Comparison of ENCODE assay signal across 11 cellular contexts in the genomic region with DNA sequence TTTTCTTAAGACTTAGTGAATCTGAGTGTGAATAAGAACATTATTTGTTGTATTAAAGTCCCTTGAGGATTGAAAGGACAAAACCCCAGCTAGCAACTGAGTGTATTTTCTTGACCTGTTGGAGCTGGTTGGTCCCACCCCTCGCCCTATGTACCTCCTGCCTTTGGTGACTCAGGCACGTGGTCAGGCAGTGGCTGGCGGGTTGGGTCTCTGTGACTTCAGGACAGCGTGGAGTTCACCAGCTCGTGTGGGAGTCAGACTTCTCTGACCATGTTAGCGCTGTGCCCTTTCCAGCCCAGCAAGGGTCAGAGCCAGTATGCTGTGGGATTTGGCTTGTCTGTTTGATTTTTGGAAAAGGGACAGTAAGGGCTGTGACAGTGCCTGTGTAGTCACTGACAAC.
DNase-seq lines count a peak whose midpoint lies in the region; ATAC-seq, FAIRE-seq and TF ChIP-seq lines count a peak whose summit lies in the region.
"Had no signal": no experiment of that assay in that cellular context is flagged by ENCODE, and none has a peak within 500 bp of the region (broad histone marks: within the 10 kb centered on the region; RNA-seq: fewer than 3 reads in every experiment).

No MANE protein-coding gene starts in this region.

- H3K9me3 ChIP-seq in K562 (replicated peaks; ENCODE audit: control insufficient read depth, insufficient read depth, low read depth, low read length) (no peaks in the 10 kb centered on the region), HepG2 (ENCODE audit: low read length) (no peaks in the 10 kb centered on the region), transverse colon (no peaks in the 10 kb centered on the region)

- H4K20me1 ChIP-seq in K562 (replicated peaks; ENCODE audit: control insufficient read depth, insufficient read depth, low read length) (no peaks in the 10 kb centered on the region), HepG2 (ENCODE audit: insufficient read depth, low read length) (peaks cover 2% of the 10 kb centered on the region; the same call in 1 of the 2 replicates)

- peak; percentile 69 for ATAC-seq in activated CD4-positive, alpha-beta T cell treated with anti-CD3 and anti-CD28 coated beads for 36 hours
- ATAC-seq in K562, result peak; percentile 64
- ATAC-seq in HepG2, result peak; percentile 63
- no peak for ATAC-seq in GM21526 (IDR thresholded peaks at IDR 0.05; ENCODE audit: low FRiP score, unreplicated experiment)
- ATAC-seq: GM23338 had no signal

- DNase-seq in activated CD4-positive, alpha-beta T cell treated with anti-CD3 and anti-CD28 coated beads for 36 hours, result peak; percentile 26
- no peak for DNase-seq in activated CD4-positive, alpha-beta T cell treated with anti-CD3 and anti-CD28 coated beads for 4 hours
- DNase-seq in K562 (ENCODE audit: extremely low read depth in 1 of 4, low spot score in 3 of 4) (peak; percentile 46 to 57 (median 50)), HepG2 (ENCODE audit: low spot score) (peak; percentile 40), transverse colon (peak; percentile 47), NCI-H69 (lab: John Stamatoyannopoulos, UW) (no peak)
- DNase-seq in activated CD4-positive, CD25-positive, alpha-beta regulatory T cell (lab: John Stamatoyannopoulos, UW), result no peak
- DNase-seq: 8988T, NCI-H82 had no signal

- H3K4me3 Mint-ChIP-seq in activated CD4-positive, alpha-beta T cell treated with anti-CD3 and anti-CD28 coated beads for 36 hours, result no peak overlapping the region
- H3K4me3 Mint-ChIP-seq: GM23338 had no signal

- CTCF ChIA-PET in activated CD4-positive, alpha-beta T cell treated with anti-CD3 and anti-CD28 coated beads for 36 hours (lab: Charles Lee), result interaction anchor here (0.5 kb wide), 1 partner anchor 147 kb away, joined by 5 read pairs; no protein-coding TSS in a partner anchor
- CTCF ChIA-PET in K562 (lab: Yijun Ruan, JAX; ENCODE audit: low intra/inter-chr PET ratio) (interaction anchor here (0.6 to 1.1 kb wide), 2 partner anchors 142 to 520 kb away, joined by 3 to 4 read pairs; no protein-coding TSS in a partner anchor), HepG2 (lab: Yijun Ruan, JAX; ENCODE audit: low intra/inter-chr PET ratio, low total read pairs) (no interaction called here)

- in situ Hi-C loops in K562 (cut with MboI), result no loop called here
- in situ Hi-C loops in HepG2 (cut with HindIII; ENCODE audit: extremely low pct_ligation_motif_present, low pct_unique_long_range_greater_than_20kb), result no loop called here
- in situ Hi-C loops in transverse colon (cut with MboI; ENCODE audit: low pct_ligation_motif_present in 1 of 4, low pct_unique_long_range_greater_than_20kb in 1 of 4, low sequenced_read_pairs in 3 of 4), result no loop called here

- H3K36me3 ChIP-seq in K562 (ENCODE audit: control insufficient read depth, insufficient read depth, low read length) (peaks cover 88% of the 10 kb centered on the region), HepG2 (replicated peaks in 1 of 2; ENCODE audit: control insufficient read depth in 1 of 2, insufficient read depth in 2 of 2, low read length in 2 of 2) (peaks cover 45 to 85% of the 10 kb centered on the region in 2 experiments), transverse colon (peaks cover 0 to 14% (median 0%) of the 10 kb centered on the region in 4 donors)

- H3K79me2 ChIP-seq in K562 (ENCODE audit: control insufficient read depth, insufficient read depth, low read length), result peaks cover 26% of the 10 kb centered on the region
- no peaks in the 10 kb centered on the region for H3K79me2 ChIP-seq in HepG2 (ENCODE audit: insufficient read depth, low read length)

- no peak overlapping the region for H3K27ac Mint-ChIP-seq in activated CD4-positive, alpha-beta T cell treated with anti-CD3 and anti-CD28 coated beads for 36 hours

- intact Hi-C loops in activated CD4-positive, alpha-beta T cell treated with anti-CD3 and anti-CD28 coated beads for 36 hours (cut with DNase I, micrococcal nuclease), result no loop called here
- intact Hi-C loops in K562 (cut with micrococcal nuclease) (no loop called here), HepG2 (cut with micrococcal nuclease; ENCODE audit: unreplicated experiment) (no loop called here), transverse colon (cut with DNase I; ENCODE audit: low total_unique reads) (no loop called here)

- H3K27me3 Mint-ChIP-seq in activated CD4-positive, alpha-beta T cell treated with anti-CD3 and anti-CD28 coated beads for 36 hours, result no peaks in the 10 kb centered on the region

- WGBS in K562 (ENCODE audit: insufficient coverage, low coverage, missing lambda C conversion rate), result 59% methylated on average over 6 of the region's 6 CpGs
- 83% methylated on average over 6 of the region's 6 CpGs for WGBS in HepG2 (ENCODE audit: low lambda C conversion rate)
- 77% methylated on average over 6 of the region's 6 CpGs; no CpG with 5 or more reads in 1 of the 2 donors for WGBS in transverse colon (ENCODE audit: low coverage in 1 of 2), 2 donors

- TF ChIP-seq EP300 in K562 (IDR thresholded peaks at IDR 0.05; ENCODE audit: low read length), result no peak
- TF ChIP-seq EP300 in HepG2 (IDR thresholded peaks at IDR 0.05; ENCODE audit: low read depth in 2 of 2, low read length in 2 of 2), result no peak
- no peak for TF ChIP-seq EP300 in HepG2 (CRISPR knock-in tag; IDR thresholded peaks at IDR 0.05; ENCODE audit: borderline replicate concordance)
- TF ChIP-seq EP300 in transverse colon (IDR thresholded peaks at IDR 0.05; ENCODE audit: low read depth), result no peak

- H3K27me3 ChIP-seq in K562 (ENCODE audit: control insufficient read depth in 2 of 2, insufficient read depth in 2 of 2, low read length in 2 of 2), result no peaks in the 10 kb centered on the region
- no peaks in the 10 kb centered on the region for H3K27me3 ChIP-seq in HepG2 (ENCODE audit: control insufficient read depth in 1 of 2, insufficient read depth in 2 of 2, low read length in 2 of 2)
- no peaks in the 10 kb centered on the region for H3K27me3 ChIP-seq in transverse colon

- H3K4me2 ChIP-seq in K562 (ENCODE audit: insufficient read depth, low read length) (no peak overlapping the region), HepG2 (ENCODE audit: low read depth, low read length) (no peak overlapping the region)
- H3K4me2 ChIP-seq: GM23338 had no signal

- H2AFZ ChIP-seq in K562 (ENCODE audit: low read depth, low read length) (no peak overlapping the region), HepG2 (ENCODE audit: low read length) (no peak overlapping the region)
- H2AFZ ChIP-seq: GM23338 had no signal

- no peaks in the 10 kb centered on the region for H3K9me3 Mint-ChIP-seq in activated CD4-positive, alpha-beta T cell treated with anti-CD3 and anti-CD28 coated beads for 36 hours (ENCODE audit: low read depth)
- H3K9me3 Mint-ChIP-seq: GM23338 had no signal

- no TSS peak for BruUV-seq in K562 (replicated peaks; lab: Mats Ljungman, UMichigan)
- BruUV-seq in HepG2 (replicated peaks; lab: Mats Ljungman, UMichigan), result no TSS peak

- POLR2A ChIA-PET in activated CD4-positive, alpha-beta T cell treated with anti-CD3 and anti-CD28 coated beads for 36 hours (lab: Charles Lee), result no interaction called here
- POLR2A ChIA-PET in K562 (lab: Yijun Ruan, JAX) (interaction anchor here (1.3 kb wide), 1 partner anchor 16 kb away, joined by 4 read pairs; no protein-coding TSS in a partner anchor), HepG2 (lab: Yijun Ruan, JAX) (no interaction called here)

- H3K4me3 ChIP-seq in K562 (no peak overlapping the region), HepG2 (replicated peaks in 1 of 3; ENCODE audit: insufficient read depth in 1 of 3, low read depth in 2 of 3, low read length in 3 of 3) (no peak overlapping the region), transverse colon (no peak overlapping the region)
- H3K4me3 ChIP-seq: GM23338 had no signal

- H3K27ac ChIP-seq in K562 (ENCODE audit: extremely low read depth, low read depth, low read length) (peak overlapping the region; percentile 18; the same call in 1 of the 3 replicates), HepG2 (ENCODE audit: extremely low read length, insufficient read depth, low read length) (peak overlapping the region; percentile 28), transverse colon (peak overlapping the region in 1 of 4 donors; percentile 22)

- H3K4me1 ChIP-seq in K562 (replicated peaks in 1 of 2; ENCODE audit: control insufficient read depth in 2 of 2, insufficient read depth in 2 of 2, low read length in 2 of 2) (peaks cover 11 to 16% of the 10 kb centered on the region in 2 experiments), HepG2 (ENCODE audit: insufficient read depth, low read length) (peaks cover 41% of the 10 kb centered on the region), transverse colon (peaks cover 0 to 8% (median 0%) of the 10 kb centered on the region in 4 donors)

- no peak for TF ChIP-seq RAD21 in K562 (CRISPR knock-in tag; conservative IDR thresholded peaks at IDR 0.05 in 1 of 2, IDR thresholded peaks at IDR 0.05 in 1 of 2)
- no peak for TF ChIP-seq RAD21 in HepG2 (CRISPR knock-in tag; IDR thresholded peaks at IDR 0.05)

- H3K9ac ChIP-seq in K562 (ENCODE audit: insufficient read depth in 1 of 2, low read depth in 2 of 2, low read length in 2 of 2) (peak overlapping the region in 1 of 2 experiments; percentile 68; a peak in 1 of 4 replicates), HepG2 (ENCODE audit: insufficient read depth, low read depth, low read length) (no peak overlapping the region)

- FAIRE-seq in K562 (lab: Jason Lieb, UNC), result peak; percentile 26
- no peak for FAIRE-seq in HepG2 (lab: Jason Lieb, UNC)

- peaks cover 22% of the 10 kb centered on the region for H3K36me3 Mint-ChIP-seq in activated CD4-positive, alpha-beta T cell treated with anti-CD3 and anti-CD28 coated beads for 36 hours (ENCODE audit: low read depth)

- no peaks in the 10 kb centered on the region for H3K4me1 Mint-ChIP-seq in activated CD4-positive, alpha-beta T cell treated with anti-CD3 and anti-CD28 coated beads for 36 hours

- TF ChIP-seq POLR2A in K562 (conservative IDR thresholded peaks at IDR 0.05), result no peak
- TF ChIP-seq POLR2A in HepG2 (IDR thresholded peaks at IDR 0.05; ENCODE audit: insufficient read depth in 1 of 2, low read depth in 2 of 2, low read length in 2 of 2), result 0 out of 4 replicates have a peak, but pooled peaks of 1 of the 2 experiments have one; percentile 17
- no peak for TF ChIP-seq POLR2A in transverse colon (IDR thresholded peaks at IDR 0.05)

- TF ChIP-seq CTCF in K562 (IDR thresholded peaks at IDR 0.05 in 2 of 3, conservative IDR thresholded peaks at IDR 0.05 in 1 of 3; ENCODE audit: insufficient read depth in 2 of 3, low read depth in 1 of 3, low read length in 3 of 3) (no peak), HepG2 (CRISPR knock-in tag; IDR thresholded peaks at IDR 0.05) (no peak), transverse colon (IDR thresholded peaks at IDR 0.05) (no peak)

- peaks cover 5% of the 10 kb centered on the region for H3K9me1 ChIP-seq in K562 (ENCODE audit: control insufficient read depth, insufficient read depth, low read length)

TF ChIP-seq in K562, 482 proteins besides CTCF, POLR2A, EP300 and RAD21 (continues in another document):
- TF ChIP-seq SOX6 (IDR thresholded peaks at IDR 0.05), result no peak
- no peak for TF ChIP-seq HDAC3 (IDR thresholded peaks at IDR 0.05; ENCODE audit: borderline replicate concordance, partially characterized antibody)
- no peak for TF ChIP-seq ARHGAP35 (IDR thresholded peaks at IDR 0.05; ENCODE audit: partially characterized antibody)

TF ChIP-seq in HepG2, 621 proteins besides CTCF, POLR2A, EP300 and RAD21 (continues in another document):
- TF ChIP-seq KLF11 (CRISPR knock-in tag; IDR thresholded peaks at IDR 0.05) (no peak), ZMYM4 (CRISPR knock-in tag; IDR thresholded peaks at IDR 0.05) (no peak), ZNF766 (CRISPR knock-in tag; IDR thresholded peaks at IDR 0.05; ENCODE audit: borderline replicate concordance) (peak; percentile 33; the same call in 1 of the 2 replicates)

Comparison
In these comparisons a context has a peak if more than half of its experiments do, and no peak if none do; other contexts are left out.
1. DNase-seq: peak in activated CD4-positive, alpha-beta T cell treated with anti-CD3 and anti-CD28 coated beads for 36 hours (single experiment), K562 (4 of 4), HepG2 (single experiment) and transverse colon (single experiment); none in activated CD4-positive, alpha-beta T cell treated with anti-CD3 and anti-CD28 coated beads for 4 hours (0 of 2), activated CD4-positive, CD25-positive, alpha-beta regulatory T cell (0 of 4) and NCI-H69 (single experiment).